8 cellular contexts compared by ENCODE assay signal in the genomic region with DNA sequence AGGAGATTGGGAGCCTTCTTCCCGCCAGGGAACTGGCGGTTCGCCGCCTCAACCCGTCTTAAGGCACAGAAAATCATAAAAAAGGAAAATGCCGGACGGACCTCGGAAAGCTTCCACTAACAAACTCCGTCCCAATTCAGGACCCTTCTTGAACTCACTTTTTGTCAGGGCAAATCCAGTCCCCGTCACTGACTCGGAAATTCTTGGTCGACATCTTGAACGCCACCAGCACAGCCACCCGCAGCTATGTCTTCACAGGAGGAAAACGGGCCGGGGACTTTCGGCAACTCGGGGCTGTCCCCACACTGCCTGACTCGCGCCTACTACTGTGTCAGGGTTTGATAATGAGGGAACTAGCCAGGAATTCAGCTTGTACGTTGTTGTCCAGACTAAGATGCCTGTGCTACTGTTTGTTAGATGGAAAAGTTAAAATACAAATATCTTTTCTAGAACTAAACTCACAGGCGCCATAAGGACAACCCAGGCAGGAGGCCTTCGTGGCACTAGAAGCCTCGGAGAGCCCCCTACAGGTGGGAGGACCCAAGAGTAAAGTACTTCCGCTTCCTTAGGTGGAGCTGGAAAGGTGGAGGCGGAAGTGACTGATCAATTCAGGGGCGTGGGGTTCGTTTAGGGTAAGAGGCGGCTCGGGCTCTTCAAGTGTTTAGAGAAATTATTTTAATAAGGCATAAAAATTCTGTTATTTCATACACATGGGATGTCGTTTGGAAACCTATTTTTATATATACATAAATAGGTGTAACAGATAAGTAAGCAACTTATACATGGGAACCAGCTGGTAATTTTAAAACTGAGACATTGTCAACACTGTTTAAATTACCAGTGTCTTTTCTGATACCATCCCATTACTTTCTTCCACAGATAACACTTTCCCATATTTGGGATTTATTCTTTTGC. TPM values are rescaled to one million over a fixed set of nuclear protein-coding genes. Genes with fewer than 3 reads are reported as not detected.
A peak's percentile ranks its signal among the peaks of the same experiment; 100 is the strongest.
DNase-seq lines count a peak whose midpoint lies in the region; TF ChIP-seq lines count a peak whose summit lies in the region.

TSS of gene ZRANB2 (minus strand) at position 254 of the 915 bp plus-strand sequence. CDS start at position 214, 40 bp downstream.

- DNase-seq in GM04504 (ENCODE audit: low read depth) (peak; percentile 89), HFF-Myc (ENCODE audit: extremely low read depth, low read depth) (peak; percentile 89), NAMALWA (ENCODE audit: low spot score) (peak; percentile 98), SK-N-MC (ENCODE audit: low read depth, low spot score) (peak; percentile 91), globus pallidus (ENCODE audit: low spot score) (peak; percentile 90), occipital lobe (lab: John Stamatoyannopoulos, UW) (peak; percentile 80), testis (peak; percentile 96)
- DNase-seq in activated naive CD4-positive, alpha-beta T cell treated with anti-CD3 and anti-CD28 coated beads, Interleukin-2, amount 50 U/mL, for 16 hours, result peak; percentile 91

- whole genome bisulfite sequencing in testis, 2 donors, result 0% methylated on average over 31 of the region's 31 CpGs

- TF ChIP-seq CTCF in HFF-Myc (IDR thresholded peaks at IDR 0.05; ENCODE audit: low read depth, low read length, missing control alignments) (peak; percentile 81), testis (IDR thresholded peaks at IDR 0.05) (peak; percentile 53 to 65 (median 60))

- H3K27ac ChIP-seq in SK-N-MC (peak within 1 kb of the TSS; percentile 93), testis (peak within 1 kb of the TSS; percentile 78 to 91)

- H3K9me3 ChIP-seq in SK-N-MC (ENCODE audit: low read depth, low read length) (no peaks in the 10 kb centered on the region), testis (no peaks in the 10 kb centered on the region)

- peaks cover 6% of the 10 kb centered on the region for H3K4me1 ChIP-seq in testis

- intact Hi-C loops in testis (cut with DNase I; ENCODE audit: low total_unique reads), result no loop called here

- no peaks in the 10 kb centered on the region for H3K27me3 ChIP-seq in testis

- TF ChIP-seq POLR2A in testis (IDR thresholded peaks at IDR 0.05), result peak; percentile 26

- H3K4me3 ChIP-seq in HFF-Myc (replicated peaks; ENCODE audit: low read depth, low read length) (peak within 1 kb of the TSS; percentile 96), SK-N-MC (peak within 1 kb of the TSS; percentile 97), testis (peak within 1 kb of the TSS; percentile 92 to 97)

- H3K36me3 ChIP-seq in SK-N-MC (ENCODE audit: insufficient read depth, low read length) (peaks cover 40% of the 10 kb centered on the region), testis (ENCODE audit: low read depth, missing control alignments) (no peaks in the 10 kb centered on the region)

- peak within 1 kb of the TSS; percentile 98 for H3K9ac ChIP-seq in SK-N-MC (ENCODE audit: insufficient read length)

RNA-seq across cellular contexts. Expression of gene ZRANB2, which starts in this region (rescaled TPM):
- 103 TPM for total RNA-seq in occipital lobe
- total RNA-seq in testis, result 100 to 1,000 TPM; 110 to 153 TPM
- polyA plus RNA-seq in testis (ENCODE audit: insufficient read depth, low read depth, low replicate concordance), result 92.7 TPM

Comparison
In these comparisons a context has a peak if more than half of its experiments do, and no peak if none do; other contexts are left out.
1. Peak in every context shown above with its lines: DNase-seq, H3K4me3 ChIP-seq and H3K27ac ChIP-seq.